8 cellular contexts compared by ENCODE assay signal in genomic region chr19:17860993-17861360, GRCh38. TPM values are rescaled to one million over a fixed set of nuclear protein-coding genes. Genes with fewer than 3 reads are reported as not detected.
A peak's percentile ranks its signal among the peaks of the same experiment; 100 is the strongest.
DNase-seq lines count a peak whose midpoint lies in the region; ATAC-seq and TF ChIP-seq lines count a peak whose summit lies in the region.

No MANE protein-coding gene starts in this region.

- H4K91ac ChIP-seq in neuronal stem cell (ENCODE audit: low read depth, low read length, poor library complexity) = no peak overlapping the region

- no peak overlapping the region for H2BK5ac ChIP-seq in neuronal stem cell (ENCODE audit: low read length)

- ATAC-seq in PC-3 (no peak), HG02884 (IDR thresholded peaks at IDR 0.05; ENCODE audit: unreplicated experiment) (no peak), HG02938 (IDR thresholded peaks at IDR 0.05; ENCODE audit: unreplicated experiment) (no peak)

- peaks cover 0 to 2% (median 0%) of the 10 kb centered on the region in 5 donors for H3K9me3 Mint-ChIP-seq in CD8-positive, alpha-beta memory T cell
- no peaks in the 10 kb centered on the region for H3K9me3 Mint-ChIP-seq in endodermal cell

- H3K9ac ChIP-seq in PC-3 (ENCODE audit: low read length) (peak overlapping the region; percentile 98), endodermal cell (ENCODE audit: extremely low read depth, low read length, poor library complexity, severe bottlenecking) (peak overlapping the region; percentile 97), neuronal stem cell (ENCODE audit: low read depth, low read length, poor library complexity) (peak overlapping the region; percentile 90)

- POLR2A ChIA-PET in CD8-positive, alpha-beta memory T cell (lab: Charles Lee) = interaction anchor here (0.6 to 4.0 kb wide), 3 partner anchors 11 to 140 kb away, joined by 3 to 124 read pairs (median 15); partner anchors contain the start of genes CCDC124 and SLC5A5
- POLR2A ChIA-PET in PC-3 (lab: Charles Lee; ENCODE audit: unreplicated experiment) = interaction anchor here (0.6 kb wide), 1 partner anchor 140 kb away, joined by 3 read pairs; no protein-coding TSS in a partner anchor

- H3K27me3 ChIP-seq in CD8-positive, alpha-beta memory T cell (ENCODE audit: insufficient read depth, low read length, poor library complexity, severe bottlenecking) = no peaks in the 10 kb centered on the region
- H3K27me3 ChIP-seq in PC-3 (ENCODE audit: low read length) = no peaks in the 10 kb centered on the region
- H3K27me3 ChIP-seq in endodermal cell (ENCODE audit: control insufficient read depth, insufficient read depth, low read length, poor library complexity, severe bottlenecking) = no peaks in the 10 kb centered on the region
- no peaks in the 10 kb centered on the region for H3K27me3 ChIP-seq in neuronal stem cell (ENCODE audit: control insufficient read depth in 3 of 3, insufficient read depth in 3 of 3, low read depth in 1 of 3, low read length in 3 of 3)

- 45% methylated on average over 3 of the region's 7 CpGs; no CpG with 5 or more reads in 1 of the 2 experiments for WGBS in endodermal cell (ENCODE audit: insufficient coverage in 1 of 2, insufficient read length in 1 of 2), 2 experiments
- no CpG with 5 or more reads among the region's 7 CpGs for WGBS in neuronal stem cell (ENCODE audit: extremely low coverage in 2 of 2, insufficient read length in 2 of 2, insufficient replicate concordance in 1 of 2), 2 donors

- H3K4me1 ChIP-seq in CD8-positive, alpha-beta memory T cell (ENCODE audit: insufficient read depth, low read length) = peaks cover 18% of the 10 kb centered on the region
- H3K4me1 ChIP-seq in PC-3 (ENCODE audit: insufficient read depth, low read length) (peaks cover 24% of the 10 kb centered on the region), endodermal cell (ENCODE audit: control insufficient read depth, insufficient read depth, low read length) (no peaks in the 10 kb centered on the region), neuronal stem cell (ENCODE audit: control insufficient read depth in 2 of 2, insufficient read depth in 1 of 2, low read depth in 1 of 2, low read length in 2 of 2) (peaks cover 13% of the 10 kb centered on the region in 2 donors)

- H3K4ac ChIP-seq in neuronal stem cell (ENCODE audit: low read length) = no peak overlapping the region

- no peak overlapping the region for H3K23ac ChIP-seq in neuronal stem cell (ENCODE audit: low read depth, low read length, poor library complexity)

- no peak for DNase-seq in CD8-positive, alpha-beta memory T cell
- no peak for DNase-seq in PC-3
- no peak for DNase-seq in endodermal cell
- no peak for DNase-seq in neuronal stem cell (ENCODE audit: low spot score)
- no peak for DNase-seq in SW480 (ENCODE audit: low spot score)
- no peak for DNase-seq in stimulated activated CD4-positive, alpha-beta T cell treated with anti-CD3 and anti-CD28 coated beads, Interleukin-1b, Interleukin-23, amount 100 ng/mL, for 48 hours

- no peak overlapping the region for H2AK5ac ChIP-seq in neuronal stem cell (ENCODE audit: low read depth, low read length)

- intact Hi-C loops in PC-3 (cut with micrococcal nuclease) = no loop called here

- H3K18ac ChIP-seq in neuronal stem cell (ENCODE audit: low read length) = no peak overlapping the region

- BruUV-seq in PC-3 (replicated peaks; lab: Mats Ljungman, UMichigan) = no TSS peak

- peak overlapping the region; percentile 95 for H3K4me3 ChIP-seq in CD8-positive, alpha-beta memory T cell (ENCODE audit: low read length)
- H3K4me3 ChIP-seq in PC-3 (ENCODE audit: low read length) = peak overlapping the region; percentile 87
- peak overlapping the region; percentile 100 for H3K4me3 ChIP-seq in endodermal cell (ENCODE audit: low read length)
- peak overlapping the region; percentile 66 to 89 for H3K4me3 ChIP-seq in neuronal stem cell (ENCODE audit: low read length in 2 of 2)

- TF ChIP-seq CTCF in PC-3 (conservative IDR thresholded peaks at IDR 0.05; ENCODE audit: low read depth, low read length) = no peak
- no peak for TF ChIP-seq CTCF in endodermal cell (conservative IDR thresholded peaks at IDR 0.05)

- CTCF ChIA-PET in CD8-positive, alpha-beta memory T cell (lab: Charles Lee) = interaction anchor here (3.2 to 10.9 kb wide), 3 partner anchors 11 to 135 kb away, joined by 21 to 213 read pairs (median 38); partner anchors contain the start of genes CCDC124 and SLC5A5
- CTCF ChIA-PET in PC-3 (lab: Charles Lee) = interaction anchor here (0.7 kb wide), 1 partner anchor 71 kb away, joined by 3 read pairs; no protein-coding TSS in a partner anchor

- H3K4me2 ChIP-seq in PC-3 (ENCODE audit: low read length) (peak overlapping the region; percentile 100), neuronal stem cell (ENCODE audit: insufficient read depth, low read length, poor library complexity, severe bottlenecking) (peak overlapping the region; percentile 84)

- H3K27ac ChIP-seq in CD8-positive, alpha-beta memory T cell (ENCODE audit: low read depth, low read length) = peak overlapping the region; percentile 13
- H3K27ac ChIP-seq in PC-3 (ENCODE audit: low read length) (peak overlapping the region; percentile 43; the same call in 1 of the 2 replicates), endodermal cell (ENCODE audit: low read depth, low read length) (no peak overlapping the region), neuronal stem cell (replicated peaks; ENCODE audit: low read length) (no peak overlapping the region)

- peaks cover 18% of the 10 kb centered on the region for H3K79me1 ChIP-seq in neuronal stem cell (ENCODE audit: low read depth, low read length)

- H4K8ac ChIP-seq in neuronal stem cell (ENCODE audit: low read depth, low read length) = no peak overlapping the region

- H3K36me3 Mint-ChIP-seq in CD8-positive, alpha-beta memory T cell = peaks cover 0 to 60% (median 5%) of the 10 kb centered on the region in 3 donors
- peaks cover 46% of the 10 kb centered on the region for H3K36me3 Mint-ChIP-seq in endodermal cell (ENCODE audit: low read depth)

- peaks cover 39% of the 10 kb centered on the region for H3F3A ChIP-seq in PC-3 (ENCODE audit: low read length, unreplicated experiment)

- H3K9me3 ChIP-seq in CD8-positive, alpha-beta memory T cell (ENCODE audit: low read length) = no peaks in the 10 kb centered on the region
- H3K9me3 ChIP-seq in PC-3 (ENCODE audit: low read length) = no peaks in the 10 kb centered on the region
- no peaks in the 10 kb centered on the region for H3K9me3 ChIP-seq in endodermal cell (ENCODE audit: control insufficient read depth, low read length)
- peaks cover 0 to 2% of the 10 kb centered on the region in 2 donors for H3K9me3 ChIP-seq in neuronal stem cell (replicated peaks in 1 of 2; ENCODE audit: control insufficient read depth in 2 of 2, insufficient read depth in 1 of 2, low read depth in 1 of 2, low read length in 2 of 2)

- H4K20me1 ChIP-seq in PC-3 (ENCODE audit: low read length) = peaks cover 50% of the 10 kb centered on the region

- H2BK12ac ChIP-seq in neuronal stem cell (ENCODE audit: low read length) = no peak overlapping the region

- H2AFZ ChIP-seq in PC-3 (ENCODE audit: low read length) (no peak overlapping the region), neuronal stem cell (ENCODE audit: low read length) (no peak overlapping the region)

- no peak overlapping the region for H2BK15ac ChIP-seq in neuronal stem cell (ENCODE audit: low read length)

- peaks cover 0 to 1% of the 10 kb centered on the region in 2 donors for H3K27me3 Mint-ChIP-seq in CD8-positive, alpha-beta memory T cell
- H3K27me3 Mint-ChIP-seq in endodermal cell (ENCODE audit: insufficient read depth) = no peaks in the 10 kb centered on the region

- no peaks in the 10 kb centered on the region for H3K9me2 ChIP-seq in PC-3 (replicated peaks; ENCODE audit: low read length)

- H3K79me2 ChIP-seq in PC-3 (ENCODE audit: low read length) = peaks cover 30% of the 10 kb centered on the region

- peak overlapping the region; percentile 93 to 100 (median 97) for H3K4me3 Mint-ChIP-seq in CD8-positive, alpha-beta memory T cell
- peak overlapping the region; percentile 99 for H3K4me3 Mint-ChIP-seq in endodermal cell

- H3K14ac ChIP-seq in neuronal stem cell (ENCODE audit: low read length) = no peak overlapping the region

- peaks cover 37% of the 10 kb centered on the region for H3K36me3 ChIP-seq in CD8-positive, alpha-beta memory T cell (ENCODE audit: insufficient read depth, low read length)
- peaks cover 47% of the 10 kb centered on the region for H3K36me3 ChIP-seq in PC-3 (ENCODE audit: low read depth, low read length)
- peaks cover 43% of the 10 kb centered on the region for H3K36me3 ChIP-seq in endodermal cell (ENCODE audit: control insufficient read depth, insufficient read depth, low read length)
- H3K36me3 ChIP-seq in neuronal stem cell (replicated peaks in 1 of 2; ENCODE audit: control insufficient read depth in 2 of 2, insufficient read depth in 2 of 2, low read length in 2 of 2) = peaks cover 43 to 56% of the 10 kb centered on the region in 2 donors

- peaks cover 28 to 39% (median 29%) of the 10 kb centered on the region in 3 donors for H3K4me1 Mint-ChIP-seq in CD8-positive, alpha-beta memory T cell
- peaks cover 12% of the 10 kb centered on the region for H3K4me1 Mint-ChIP-seq in endodermal cell

- peak overlapping the region; percentile 74 to 98 (median 90) for H3K27ac Mint-ChIP-seq in CD8-positive, alpha-beta memory T cell
- H3K27ac Mint-ChIP-seq in endodermal cell = peak overlapping the region; percentile 99

- H2BK120ac ChIP-seq in neuronal stem cell (ENCODE audit: low read depth, low read length) = no peak overlapping the region

RNA-seq across cellular contexts. Expression of gene RPL18A, which starts 1.3 kb away (rescaled TPM):
- total RNA-seq in CD8-positive, alpha-beta memory T cell = 1,000 to 10,000 TPM; 3,114 to 3,151 TPM
- polyA plus RNA-seq in CD8-positive, alpha-beta memory T cell = 3,296 TPM
- total RNA-seq in PC-3 (2014; rRNA removed) (1,763 and 2,241 TPM in 2 replicates), endodermal cell (1,000 to 10,000 TPM; 1,886 to 2,166 TPM)
- 2,294 TPM for polyA plus RNA-seq in endodermal cell (2013, experiment 1 of 2)
- polyA plus RNA-seq in endodermal cell (2013, experiment 2 of 2) = 2,156 TPM
- polyA plus RNA-seq in neuronal stem cell (2013, experiment 1 of 2) = 3,857 TPM
- polyA plus RNA-seq in neuronal stem cell (2013, experiment 2 of 2) = 3,701 TPM

RNA-seq across cellular contexts. Expression of gene SLC5A5, which starts 10.8 kb away (rescaled TPM):
- 1 to 10 TPM; 1.2 to 1.7 TPM for total RNA-seq in CD8-positive, alpha-beta memory T cell
- polyA plus RNA-seq in CD8-positive, alpha-beta memory T cell = 0.33 TPM
- total RNA-seq in PC-3 (2014; rRNA removed) (0.23 TPM in 1 of 2 replicates, not detected in the other), endodermal cell (under 1 TPM in 1 of 2 donors, not detected in 1; 0.15 TPM)
- polyA plus RNA-seq in endodermal cell (2013, experiment 1 of 2) = 0.14 TPM
- 0.37 TPM for polyA plus RNA-seq in endodermal cell (2013, experiment 2 of 2)
- polyA plus RNA-seq in neuronal stem cell (2013, experiment 1 of 2) = 0.08 TPM
- 0.19 TPM for polyA plus RNA-seq in neuronal stem cell (2013, experiment 2 of 2)

RNA-seq across cellular contexts. Expression of gene JAK3, which starts 13.2 kb away (rescaled TPM):
- total RNA-seq in CD8-positive, alpha-beta memory T cell = 100 to 1,000 TPM; 119 to 125 TPM
- 84.0 TPM for polyA plus RNA-seq in CD8-positive, alpha-beta memory T cell
- total RNA-seq in PC-3 (2014; rRNA removed) (1.5 and 4.3 TPM in 2 replicates), endodermal cell (1 to 10 TPM; 2.8 to 3.2 TPM)
- 2.7 TPM for polyA plus RNA-seq in endodermal cell (2013, experiment 1 of 2)
- polyA plus RNA-seq in endodermal cell (2013, experiment 2 of 2) = 3.0 TPM
- 3.2 TPM for polyA plus RNA-seq in neuronal stem cell (2013, experiment 1 of 2)
- 3.3 TPM for polyA plus RNA-seq in neuronal stem cell (2013, experiment 2 of 2)

RNA-seq across cellular contexts. Expression of gene INSL3, which starts 39.7 kb away (rescaled TPM):
- 1 to 10 TPM; 1.8 to 2.9 TPM for total RNA-seq in CD8-positive, alpha-beta memory T cell
- polyA plus RNA-seq in CD8-positive, alpha-beta memory T cell = 2.6 TPM
- total RNA-seq in PC-3 (2014; rRNA removed) = not detected in 2 replicates
- total RNA-seq in endodermal cell = under 1 TPM in 1 of 2 donors, not detected in 1; 0.80 TPM
- polyA plus RNA-seq in endodermal cell (2013, experiment 1 of 2) = not detected
- not detected for polyA plus RNA-seq in endodermal cell (2013, experiment 2 of 2)
- 2.2 TPM for polyA plus RNA-seq in neuronal stem cell (2013, experiment 1 of 2)
- 1.8 TPM for polyA plus RNA-seq in neuronal stem cell (2013, experiment 2 of 2)

Comparison
In these comparisons a context has a peak if more than half of its experiments do, and no peak if none do; other contexts are left out.
1. H3K27ac ChIP-seq: peak in CD8-positive, alpha-beta memory T cell (single experiment) and PC-3 (single experiment); none in endodermal cell (single experiment) and neuronal stem cell (single experiment).
2. RNA of gene JAK3, which starts 13.2 kb away (total RNA-seq): 119 to 125 TPM in CD8-positive, alpha-beta memory T cell; 2.8 to 3.2 TPM in endodermal cell and 1.5 to 4.3 TPM in PC-3; every median in the first group is over 10 times any median in the second.
3. Peak in every context shown above with its lines, with median percentiles within 50 percentile points of each other: H3K4me3 ChIP-seq and H3K9ac ChIP-seq.